Comparison of ENCODE assay signal across 1 cellular context in the genomic region with DNA sequence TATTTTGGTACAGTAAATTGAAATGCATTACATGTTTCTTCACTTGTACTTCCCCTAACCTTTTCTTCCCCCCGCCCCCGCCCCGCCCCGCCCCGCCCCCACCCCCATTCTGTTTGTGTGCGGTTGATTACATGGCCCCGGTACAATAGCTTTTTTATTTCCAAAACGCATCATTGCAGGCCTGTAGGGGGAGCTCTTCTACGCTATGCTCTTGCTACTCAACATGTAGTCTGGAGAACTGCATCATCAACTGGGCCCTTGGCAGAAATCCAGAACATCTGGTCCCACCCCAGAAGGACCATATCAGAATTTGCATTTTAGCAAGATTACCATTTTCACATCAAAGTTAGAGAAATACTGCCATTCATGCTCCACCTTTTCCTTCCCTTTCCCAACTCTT.
TF ChIP-seq lines count a peak whose summit lies in the region.

No MANE protein-coding gene starts in this region.

TF ChIP-seq in IMR-90, 13 proteins besides CTCF, POLR2A, EP300 and RAD21 (continued from another document):
- TF ChIP-seq, protein P1, sequence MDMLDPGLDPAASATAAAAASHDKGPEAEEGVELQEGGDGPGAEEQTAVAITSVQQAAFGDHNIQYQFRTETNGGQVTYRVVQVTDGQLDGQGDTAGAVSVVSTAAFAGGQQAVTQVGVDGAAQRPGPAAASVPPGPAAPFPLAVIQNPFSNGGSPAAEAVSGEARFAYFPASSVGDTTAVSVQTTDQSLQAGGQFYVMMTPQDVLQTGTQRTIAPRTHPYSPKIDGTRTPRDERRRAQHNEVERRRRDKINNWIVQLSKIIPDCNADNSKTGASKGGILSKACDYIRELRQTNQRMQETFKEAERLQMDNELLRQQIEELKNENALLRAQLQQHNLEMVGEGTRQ (IDR thresholded peaks at IDR 0.05; ENCODE audit: low read depth, low read length): no peak
